ENCODE assay signal across 33 cellular contexts in genomic region chr22:26308467-26308866, GRCh38.
DNase-seq lines count a peak whose midpoint lies in the region; ATAC-seq, FAIRE-seq and TF ChIP-seq lines count a peak whose summit lies in the region.
"Had no signal": no experiment of that assay in that cellular context is flagged by ENCODE, and none has a peak within 500 bp of the region (broad histone marks: within the 10 kb centered on the region; RNA-seq: fewer than 3 reads in every experiment).

No MANE protein-coding gene starts in this region.

- H3K9me1 ChIP-seq in K562 (ENCODE audit: control insufficient read depth, insufficient read depth, low read length), result no peaks in the 10 kb centered on the region

- intact Hi-C loops in K562 (cut with micrococcal nuclease), result no loop called here

- H4K12ac ChIP-seq in trophoblast cell (ENCODE audit: low read depth, low read length), result no peak overlapping the region

- no TSS peak for BruUV-seq in K562 (replicated peaks; lab: Mats Ljungman, UMichigan)

- H3K4ac ChIP-seq in trophoblast cell (ENCODE audit: low read depth, low read length), result no peak overlapping the region

- H2AFZ ChIP-seq in K562 (ENCODE audit: low read depth, low read length) (no peak overlapping the region), trophoblast cell (ENCODE audit: insufficient read depth, low read length, poor library complexity) (no peak overlapping the region)

- CTCF ChIA-PET in HEK293 (lab: Yijun Ruan, JAX), result interaction anchor here (0.9 to 1.0 kb wide), 2 partner anchors 22 to 405 kb away, joined by 3 to 5 read pairs; no protein-coding TSS in a partner anchor
- CTCF ChIA-PET in K562 (lab: Yijun Ruan, JAX; ENCODE audit: low intra/inter-chr PET ratio), result no interaction called here

- H3K27me3 ChIP-seq in K562 (ENCODE audit: control insufficient read depth in 2 of 2, insufficient read depth in 2 of 2, low read length in 2 of 2) (peaks cover 9 to 23% of the 10 kb centered on the region in 2 experiments; a peak in 2 of 5 replicates), trophoblast cell (ENCODE audit: insufficient read depth, low read length) (no peaks in the 10 kb centered on the region)
- H3K27me3 ChIP-seq: BE2C; BLaER1; BLaER1 treated with 17β-estradiol and CSF1 and Interleukin-3, amounts not matched to agents 10 nM and 100 nM had no signal

- 2% methylated on average over 3 of the region's 3 CpGs for WGBS in K562 (ENCODE audit: insufficient coverage, low coverage, missing lambda C conversion rate)
- no CpG with 5 or more reads among the region's 3 CpGs for WGBS in trophoblast cell (ENCODE audit: extremely low coverage, insufficient coverage, insufficient read length)

- H3K4me3 ChIP-seq in HEK293 (ENCODE audit: low read depth, low read length) (no peak overlapping the region), K562 (no peak overlapping the region), trophoblast cell (ENCODE audit: low read depth, low read length) (no peak overlapping the region)
- H3K4me3 ChIP-seq: A549; BLaER1; BLaER1 treated with 17β-estradiol and CSF1 and Interleukin-3, amounts not matched to agents 10 nM and 100 nM had no signal

- H3K9me3 ChIP-seq in HEK293 (ENCODE audit: control insufficient read depth, insufficient read depth, low read depth, low read length), result no peaks in the 10 kb centered on the region
- H3K9me3 ChIP-seq in K562 (replicated peaks; ENCODE audit: control insufficient read depth, insufficient read depth, low read depth, low read length), result no peaks in the 10 kb centered on the region
- H3K9me3 ChIP-seq in trophoblast cell (ENCODE audit: insufficient read depth, low read depth, low read length), result no peaks in the 10 kb centered on the region
- H3K9me3 ChIP-seq: A549; BE2C; BLaER1; BLaER1 treated with 17β-estradiol and CSF1 and Interleukin-3, amounts not matched to agents 10 nM and 100 nM; Caco-2 had no signal

- H3K18ac ChIP-seq in trophoblast cell (ENCODE audit: low read length), result no peak overlapping the region

- no peak overlapping the region for H3K4me2 ChIP-seq in K562 (ENCODE audit: insufficient read depth, low read length)
- H3K4me2 ChIP-seq in trophoblast cell (ENCODE audit: low read length), result no peak overlapping the region
- H3K4me2 ChIP-seq: A549; BLaER1; BLaER1 treated with 17β-estradiol and CSF1 and Interleukin-3, amounts not matched to agents 10 nM and 100 nM had no signal

- H3K36me3 ChIP-seq in HEK293 (ENCODE audit: control insufficient read depth in 2 of 2, insufficient read depth in 1 of 2, low read length in 2 of 2), result no peaks in the 10 kb centered on the region
- H3K36me3 ChIP-seq in K562 (ENCODE audit: control insufficient read depth, insufficient read depth, low read length), result no peaks in the 10 kb centered on the region
- H3K36me3 ChIP-seq in trophoblast cell (ENCODE audit: control insufficient read depth in 1 of 2, insufficient read depth in 2 of 2, low read length in 2 of 2), result no peaks in the 10 kb centered on the region
- H3K36me3 ChIP-seq: BE2C; BLaER1; BLaER1 treated with 17β-estradiol and CSF1 and Interleukin-3, amounts not matched to agents 10 nM and 100 nM had no signal

- no peak overlapping the region for H3K9ac ChIP-seq in K562 (ENCODE audit: insufficient read depth in 1 of 2, low read depth in 2 of 2, low read length in 2 of 2)
- H3K9ac ChIP-seq in trophoblast cell (ENCODE audit: low read length), result no peak overlapping the region
- H3K9ac ChIP-seq: BLaER1; BLaER1 treated with 17β-estradiol and CSF1 and Interleukin-3, amounts not matched to agents 10 nM and 100 nM had no signal

- H3K79me1 ChIP-seq in trophoblast cell (ENCODE audit: low read length), result no peaks in the 10 kb centered on the region

- no peaks in the 10 kb centered on the region for H4K20me1 ChIP-seq in K562 (replicated peaks; ENCODE audit: control insufficient read depth, insufficient read depth, low read length)
- H4K20me1 ChIP-seq: BLaER1; BLaER1 treated with 17β-estradiol and CSF1 and Interleukin-3, amounts not matched to agents 10 nM and 100 nM had no signal

- no peaks in the 10 kb centered on the region for H3K4me1 ChIP-seq in HEK293 (ENCODE audit: control insufficient read depth, insufficient read depth, low read length)
- no peaks in the 10 kb centered on the region for H3K4me1 ChIP-seq in K562 (replicated peaks in 1 of 2; ENCODE audit: control insufficient read depth in 2 of 2, insufficient read depth in 2 of 2, low read length in 2 of 2)
- H3K4me1 ChIP-seq in trophoblast cell (ENCODE audit: control insufficient read depth in 1 of 2, insufficient read depth in 2 of 2, low read length in 2 of 2), result no peaks in the 10 kb centered on the region
- H3K4me1 ChIP-seq: A549, BE2C, Caco-2 had no signal

- H2BK120ac ChIP-seq in trophoblast cell (ENCODE audit: insufficient read depth, low read length, poor library complexity), result no peak overlapping the region

- no peak overlapping the region for H2AK5ac ChIP-seq in trophoblast cell (ENCODE audit: low read length)

- no peak for FAIRE-seq in K562 (lab: Jason Lieb, UNC)
- FAIRE-seq: A204.1, A549, D721Med had no signal

- ATAC-seq in K562 (no peak), GM21529 (IDR thresholded peaks at IDR 0.05; ENCODE audit: unreplicated experiment) (no peak)
- ATAC-seq: A549; CD8-positive, alpha-beta T cell had no signal

- no peak for TF ChIP-seq POLR2A in K562 (conservative IDR thresholded peaks at IDR 0.05)

- POLR2A ChIA-PET in HEK293 (lab: Yijun Ruan, JAX), result no interaction called here
- POLR2A ChIA-PET in K562 (lab: Yijun Ruan, JAX), result interaction anchor here (0.7 kb wide), 1 partner anchor 158 kb away, joined by 4 read pairs; no protein-coding TSS in a partner anchor

- H2BK12ac ChIP-seq in trophoblast cell (ENCODE audit: low read length), result no peak overlapping the region

- H4K8ac ChIP-seq in trophoblast cell (ENCODE audit: low read depth, low read length), result no peak overlapping the region

- H3K23ac ChIP-seq in trophoblast cell (ENCODE audit: low read length), result peak overlapping the region; percentile 96

- no peak overlapping the region for H3K14ac ChIP-seq in trophoblast cell (ENCODE audit: low read length)

- H3K27ac ChIP-seq in HEK293 (ENCODE audit: extremely low read depth, low read depth, low read length) (no peak overlapping the region), K562 (ENCODE audit: extremely low read depth, low read depth, low read length) (no peak overlapping the region), trophoblast cell (ENCODE audit: low read depth, low read length) (no peak overlapping the region)
- H3K27ac ChIP-seq: 22Rv1; A549; BLaER1; BLaER1 treated with 17β-estradiol and CSF1 and Interleukin-3, amounts not matched to agents 10 nM and 100 nM; C4-2B had no signal

- no peak for TF ChIP-seq RAD21 in K562 (CRISPR knock-in tag; conservative IDR thresholded peaks at IDR 0.05 in 1 of 2, IDR thresholded peaks at IDR 0.05 in 1 of 2)

- no peaks in the 10 kb centered on the region for H3K79me2 ChIP-seq in K562 (ENCODE audit: control insufficient read depth, insufficient read depth, low read length)
- no peaks in the 10 kb centered on the region for H3K79me2 ChIP-seq in trophoblast cell (ENCODE audit: control insufficient read depth, insufficient read depth, low read length, poor library complexity)

- in situ Hi-C loops in K562 (cut with MboI), result no loop called here

- TF ChIP-seq CTCF in HEK293 (tag by site-specific recombination; IDR thresholded peaks at IDR 0.05) (no peak), K562 (IDR thresholded peaks at IDR 0.05 in 2 of 3, conservative IDR thresholded peaks at IDR 0.05 in 1 of 3; ENCODE audit: insufficient read depth in 2 of 3, low read depth in 1 of 3, low read length in 3 of 3) (no peak)

- no peak for TF ChIP-seq EP300 in K562 (IDR thresholded peaks at IDR 0.05; ENCODE audit: low read length)

- H2BK5ac ChIP-seq in trophoblast cell (ENCODE audit: low read depth, low read length, poor library complexity), result no peak overlapping the region

- H4K91ac ChIP-seq in trophoblast cell (ENCODE audit: low read depth, low read length), result no peak overlapping the region

- no peak for DNase-seq in K562 (ENCODE audit: extremely low read depth in 1 of 4, low spot score in 3 of 4)
- no peak for DNase-seq in trophoblast cell
- DNase-seq in SIG-M5 (lab: John Stamatoyannopoulos, UW), result no peak
- no peak for DNase-seq in UCSD-AML1 (lab: John Stamatoyannopoulos, UW; ENCODE audit: unreplicated experiment)
- DNase-seq: 8988T; ACHN; AML-193; BE2C; C1 segment of cervical spinal cord; Caco-2; Calu3; CD4-positive, alpha-beta memory T cell; CD4-positive, alpha-beta T cell; CD4-positive, CD25-positive, alpha-beta regulatory T cell; CD8-positive, alpha-beta memory T cell; CD8-positive, alpha-beta T cell; COR-L47; DMS 273 treated with DMSO at 0.1 percent for 48 hours; DMS153; DMS53; DMS79; DMS79 treated with DMSO at 0.1 percent for 48 hours; DND-41; EL had no signal

TF ChIP-seq in HEK293, 187 proteins besides CTCF, POLR2A, EP300 and RAD21 (continues in another document):
- TF ChIP-seq ZNF785 (tag by site-specific recombination; IDR thresholded peaks at IDR 0.05), result no peak
- no peak for TF ChIP-seq ZNF433 (tag by site-specific recombination; IDR thresholded peaks at IDR 0.05; ENCODE audit: low read depth)
- no peak for TF ChIP-seq ZNF37A (tag by site-specific recombination; IDR thresholded peaks at IDR 0.05)
- TF ChIP-seq ZNF239 (tag by site-specific recombination; IDR thresholded peaks at IDR 0.05), result 0 out of 2 replicates have a peak, but pooled peaks have one; percentile 73
- no peak for TF ChIP-seq ZNF221 (tag by site-specific recombination; IDR thresholded peaks at IDR 0.05; ENCODE audit: borderline replicate concordance)

TF ChIP-seq in K562, 482 proteins besides CTCF, POLR2A, EP300 and RAD21 (continues in another document):
- TF ChIP-seq ZNF239 (CRISPR knock-in tag; IDR thresholded peaks at IDR 0.05), result peak; percentile 94

Comparison
In these comparisons a context has a peak if more than half of its experiments do, and no peak if none do; other contexts are left out.
1. Of the 44 proteins assayed by ChIP-seq in both K562 and HEK293: peak only in K562: none; only in HEK293: none; in both: ZNF239; in neither: 43.